In genomic region chr19:35793381-35794165, GRCh38 we compare ENCODE assay signal across 30 cellular contexts. TPM values are rescaled to one million over a fixed set of nuclear protein-coding genes. Genes with fewer than 3 reads are reported as not detected.
DNase-seq lines count a peak whose midpoint lies in the region; TF ChIP-seq lines count a peak whose summit lies in the region.
"Had no signal": no experiment of that assay in that cellular context is flagged by ENCODE, and none has a peak within 500 bp of the region (broad histone marks: within the 10 kb centered on the region; RNA-seq: fewer than 3 reads in every experiment).

No MANE protein-coding gene starts in this region.

- H3K4me3 ChIP-seq in stomach: no peak overlapping the region
- H3K4me3 ChIP-seq: body of pancreas, colonic mucosa, HAP-1, heart left ventricle, left ventricle myocardium inferior, neural progenitor cell, psoas muscle, skin epidermis, tibial nerve had no signal

- no peak overlapping the region for H3K27ac ChIP-seq in stomach
- H3K27ac ChIP-seq: body of pancreas, C4-2B, colonic mucosa, heart left ventricle, HL-60, left ventricle myocardium inferior, neural progenitor cell, psoas muscle, skin epidermis, tibial nerve had no signal

- H3K27me3 ChIP-seq in stomach: peaks cover 0 to 37% (median 22%) of the 10 kb centered on the region in 3 donors
- H3K27me3 ChIP-seq: body of pancreas had no signal

- 59 to 68% (median 66%) methylated on average over 7 of the region's 7 CpGs for WGBS in stomach, 5 donors

- no peak for TF ChIP-seq EP300 in stomach (IDR thresholded peaks at IDR 0.05)

- TF ChIP-seq CTCF in stomach (IDR thresholded peaks at IDR 0.05) (no peak), GM13977 (IDR thresholded peaks at IDR 0.05; ENCODE audit: extremely low read depth, insufficient read depth, missing control alignments) (no peak)

- H3K36me3 ChIP-seq in stomach: no peaks in the 10 kb centered on the region
- H3K36me3 ChIP-seq: colonic mucosa, HAP-1, heart left ventricle, left ventricle myocardium inferior, neural progenitor cell, tibial nerve had no signal

- in situ Hi-C loops in GM13977 (cut with MboI; ENCODE audit: low pct_unique_long_range_greater_than_20kb, low sequenced_read_pairs, unreplicated experiment): no loop called here

- DNase-seq in EL (peak; percentile 21), LHCN-M2 (ENCODE audit: low read depth) (peak; percentile 42), fibroblast of gingiva (ENCODE audit: low read depth) (peak; percentile 18), stomach (peak; percentile 50), NCI-H524 treated with DMSO at 0.1 percent for 48 hours (lab: John Stamatoyannopoulos, UW) (no peak), GM13977 (ENCODE audit: low spot score) (no peak)
- no peak for DNase-seq in activated CD8-positive, alpha-beta memory T cell treated with anti-CD3 and anti-CD28 coated beads, Interleukin-2, amount 50 U/mL, for 4 hours
- DNase-seq: activated CD4-positive, alpha-beta T cell treated with anti-CD3 and anti-CD28 coated beads, Interleukin-2, amount 10 ng/mL, durations not matched to agents 24 days and 14 days; activated CD8-positive, alpha-beta memory T cell treated with anti-CD3 and anti-CD28 coated beads, Interleukin-2, amount 10 ng/mL, durations not matched to agents 7 days and 5 days; body of pancreas; colonic mucosa; endodermal cell; GDM1; heart left ventricle; left ventricle myocardium inferior; MM.1S; NCI-H1694 treated with DMSO at 0.1 percent for 48 hours; NCI-H2227 treated with DMSO at 0.1 percent for 48 hours; NCI-H774; psoas muscle; stimulated activated CD4-positive, alpha-beta T cell treated with anti-CD3 and anti-CD28 coated beads, Interleukin-2, amount 100 ng/mL, for 48 hours; stimulated activated naive CD8-positive, alpha-beta T cell treated with anti-CD3 and anti-CD28 coated beads, Interleukin-15, Interleukin-2, amounts not matched to agents 100 U/mL and 50 U/mL, for 24 hours; SW 1271 had no signal

- no peaks in the 10 kb centered on the region for H3K9me3 ChIP-seq in stomach
- H3K9me3 ChIP-seq: body of pancreas, colonic mucosa, HAP-1, heart left ventricle, left ventricle myocardium inferior, psoas muscle, tibial nerve had no signal

- intact Hi-C loops in stomach (cut with DNase I; ENCODE audit: low total_unique reads): no loop called here

- H3K4me1 ChIP-seq in stomach: peaks cover 0 to 12% (median 0%) of the 10 kb centered on the region in 4 donors
- H3K4me1 ChIP-seq: colonic mucosa, HAP-1, left ventricle myocardium inferior, psoas muscle had no signal

- TF ChIP-seq POLR2A in stomach (IDR thresholded peaks at IDR 0.05): no peak

RNA-seq across cellular contexts. Expression of gene ARHGAP33, which starts 18.2 kb away (rescaled TPM):
- total RNA-seq in LHCN-M2 (2014; rRNA removed): 6.4 and 6.6 TPM in 2 replicates
- polyA plus RNA-seq in LHCN-M2 (2012): 5.3 TPM
- 10 to 100 TPM in 4 of 5 donors, 1 to 10 TPM in 1; 5.1 to 73.6 (median 25.4) TPM for total RNA-seq in stomach
- polyA plus RNA-seq in stomach: 1 to 10 TPM; 1.4 to 8.0 (median 6.9) TPM

RNA-seq across cellular contexts. Expression of gene PRODH2, which starts 19.1 kb away (rescaled TPM):
- total RNA-seq in LHCN-M2 (2014; rRNA removed): not detected in 2 replicates
- not detected for polyA plus RNA-seq in LHCN-M2 (2012)
- not detected for total RNA-seq in stomach
- polyA plus RNA-seq in stomach: under 1 TPM in 1 of 3 donors, not detected in 2; 0.23 TPM
- total RNA-seq: activated CD4-positive, alpha-beta T cell treated with anti-CD3 and anti-CD28 coated beads, Interleukin-2, amount 10 ng/mL, durations not matched to agents 24 days and 14 days; activated CD8-positive, alpha-beta memory T cell treated with anti-CD3 and anti-CD28 coated beads, Interleukin-2, amount 10 ng/mL, durations not matched to agents 7 days and 5 days; colonic mucosa; heart left ventricle; left ventricle myocardium inferior; psoas muscle; tibial nerve had no signal
- polyA plus RNA-seq: heart left ventricle, psoas muscle had no signal

RNA-seq across cellular contexts. Expression of gene PROSER3, which starts 35.6 kb away (rescaled TPM):
- total RNA-seq in LHCN-M2 (2014; rRNA removed) (7.2 and 8.2 TPM in 2 replicates), stomach (10 to 100 TPM in 4 of 5 donors, 1 to 10 TPM in 1; 5.9 to 61.3 (median 36.5) TPM)
- polyA plus RNA-seq in LHCN-M2 (2012): 7.5 TPM
- polyA plus RNA-seq in stomach: 1 to 10 TPM; 3.6 to 6.7 (median 4.5) TPM

RNA-seq across cellular contexts. Expression of gene HSPB6, which starts 36.7 kb away (rescaled TPM):
- 0.29 TPM in 1 of 2 replicates, not detected in the other for total RNA-seq in LHCN-M2 (2014; rRNA removed)
- polyA plus RNA-seq in LHCN-M2 (2012): 0.41 TPM
- 100 to 1,000 TPM in 3 of 5 donors, 10 to 100 TPM in 2; 25.0 to 492 (median 209) TPM for total RNA-seq in stomach
- polyA plus RNA-seq in stomach: 10 to 100 TPM; 45.0 to 84.9 (median 71.5) TPM
- total RNA-seq: activated CD8-positive, alpha-beta memory T cell treated with anti-CD3 and anti-CD28 coated beads, Interleukin-2, amount 10 ng/mL, durations not matched to agents 7 days and 5 days; activated T-helper 17 cell treated with anti-CD3 and anti-CD28 coated beads, Interleukin-2, amount 50 U/mL, for 72 hours had no signal

RNA-seq across cellular contexts. Expression of gene LIN37, which starts 45.2 kb away (rescaled TPM):
- total RNA-seq in LHCN-M2 (2014; rRNA removed): 16.9 and 18.7 TPM in 2 replicates
- 15.0 TPM for polyA plus RNA-seq in LHCN-M2 (2012)
- 10 to 100 TPM in 3 of 5 donors, 1 to 10 TPM in 2; 2.3 to 26.5 (median 17.9) TPM for total RNA-seq in stomach
- 10 to 100 TPM; 21.5 to 44.9 (median 29.2) TPM for polyA plus RNA-seq in stomach

Comparison
In these comparisons a context has a peak if more than half of its experiments do, and no peak if none do; other contexts are left out.
1. DNase-seq: peak in EL (single experiment), LHCN-M2 (single experiment), fibroblast of gingiva (single experiment) and stomach (single experiment); none in activated CD8-positive, alpha-beta memory T cell treated with anti-CD3 and anti-CD28 coated beads, Interleukin-2, amount 50 U/mL, for 4 hours (single experiment), NCI-H524 treated with DMSO at 0.1 percent for 48 hours (single experiment) and GM13977 (single experiment).